In genomic region chr18:35634376-35634775, GRCh38 we compare ENCODE assay signal across 1 cellular context.
A peak's percentile ranks its signal among the peaks of the same experiment; 100 is the strongest.
TF ChIP-seq lines count a peak whose summit lies in the region.

No MANE protein-coding gene starts in this region.

TF ChIP-seq in endothelial cell of umbilical vein, 7 proteins besides CTCF, POLR2A, EP300 and RAD21:
- TF ChIP-seq JUN (IDR thresholded peaks at IDR 0.05; ENCODE audit: borderline replicate concordance, insufficient read depth, insufficient read length, low read depth) (peak; percentile 10), MYC (IDR thresholded peaks at IDR 0.05; ENCODE audit: low read depth, low read length) (no peak)
